ENCODE assay signal across 35 cellular contexts in genomic region chr6:95145457-95145856, GRCh38.
"Had no signal": no experiment of that assay in that cellular context is flagged by ENCODE, and none has a peak within 500 bp of the region (broad histone marks: within the 10 kb centered on the region; RNA-seq: fewer than 3 reads in every experiment).

No MANE protein-coding gene starts in this region.

- H3K27ac ChIP-seq: adrenal gland, ascending aorta, body of pancreas, brain microvascular endothelial cell, breast epithelium, cardiac muscle cell had no signal

- H3K27me3 ChIP-seq: adrenal gland, ascending aorta, body of pancreas, brain microvascular endothelial cell, breast epithelium, cardiac muscle cell had no signal

- DNase-seq: activated effector memory CD4-positive, alpha-beta T cell treated with anti-CD3 and anti-CD28 coated beads, Interleukin-2, amount 50 U/mL, for 16 hours; activated effector memory CD4-positive, alpha-beta T cell treated with Interleukin-2 at 50 U/mL for 16 hours; activated gamma-delta T cell; activated gamma-delta T cell treated with Interleukin-2 at 50 U/mL for 16 hours; activated naive CD4-positive, alpha-beta T cell; activated naive CD4-positive, alpha-beta T cell treated with anti-CD3 and anti-CD28 coated beads for 36 hours; activated naive CD4-positive, alpha-beta T cell treated with anti-CD3 and anti-CD28 coated beads, Interleukin-2, amount 10 ng/mL, durations not matched to agents 7 days and 5 days; activated naive CD4-positive, alpha-beta T cell treated with anti-CD3 and anti-CD28 coated beads, Interleukin-2, amount 50 U/mL, for 16 hours; activated naive CD4-positive, alpha-beta T cell treated with Interleukin-2 at 50 U/mL for 16 hours; activated naive CD8-positive, alpha-beta T cell treated with anti-CD3 and anti-CD28 coated beads for 36 hours; activated naive CD8-positive, alpha-beta T cell treated with anti-CD3 and anti-CD28 coated beads, Interleukin-2, amount 10 ng/mL, durations not matched to agents 7 days and 5 days; activated naive CD8-positive, alpha-beta T cell treated with anti-CD3 and anti-CD28 coated beads, Interleukin-2, amount 50 U/mL, for 24 hours; activated T-cell treated with anti-CD3 and anti-CD28 coated beads for 4 hours; activated T-cell treated with anti-CD3 and anti-CD28 coated beads, Interleukin-2, amount 50 U/mL, for 1 hour; activated T-cell treated with anti-CD3 and anti-CD28 coated beads, Interleukin-2, amount 50 U/mL, for 24 hours; activated T-cell treated with anti-CD3 and anti-CD28 coated beads, Interleukin-2, amount 50 U/mL, for 4 hours; activated T-cell treated with anti-CD3 and anti-CD28 coated beads, Interleukin-2, amount 50 U/mL, for 48 hours; activated T-cell treated with anti-CD3 and anti-CD28 coated beads, Interleukin-2, amount 50 U/mL, for 72 hours; adrenal gland; amniotic stem cell; amygdala; anterior cingulate cortex; aorta; body of pancreas; brain microvascular endothelial cell; caudate nucleus; central memory CD4-positive, alpha-beta T cell; cerebellar nuclear complex had no signal

- H3K4me3 ChIP-seq: adrenal gland, ascending aorta, body of pancreas, breast epithelium, cardiac muscle cell had no signal

- H3K36me3 ChIP-seq: adrenal gland, ascending aorta, brain microvascular endothelial cell, breast epithelium, cardiac muscle cell had no signal

- ATAC-seq: activated naive CD4-positive, alpha-beta T cell treated with anti-CD3 and anti-CD28 coated beads, Interleukin-2, amount 50 U/mL, for 72 hours; activated naive CD8-positive, alpha-beta T cell treated with anti-CD3 and anti-CD28 coated beads, Interleukin-2, amount 50 U/mL, for 24 hours; activated T-cell treated with anti-CD3 and anti-CD28 coated beads, Interleukin-2, amount 50 U/mL, for 4 hours; activated T-cell treated with anti-CD3 and anti-CD28 coated beads, Interleukin-2, amount 50 U/mL, for 72 hours; activated T-helper 17 cell treated with anti-CD3 and anti-CD28 coated beads, Interleukin-2, amount 50 U/mL, for 72 hours; body of pancreas had no signal

- H3K4me1 ChIP-seq: adrenal gland, ascending aorta, body of pancreas, breast epithelium had no signal

- FAIRE-seq: astrocyte, bronchial epithelial cell had no signal

- H3K9me3 ChIP-seq: adrenal gland, ascending aorta, body of pancreas, breast epithelium had no signal
